Comparison of ENCODE assay signal across 20 cellular contexts in the genomic region with DNA sequence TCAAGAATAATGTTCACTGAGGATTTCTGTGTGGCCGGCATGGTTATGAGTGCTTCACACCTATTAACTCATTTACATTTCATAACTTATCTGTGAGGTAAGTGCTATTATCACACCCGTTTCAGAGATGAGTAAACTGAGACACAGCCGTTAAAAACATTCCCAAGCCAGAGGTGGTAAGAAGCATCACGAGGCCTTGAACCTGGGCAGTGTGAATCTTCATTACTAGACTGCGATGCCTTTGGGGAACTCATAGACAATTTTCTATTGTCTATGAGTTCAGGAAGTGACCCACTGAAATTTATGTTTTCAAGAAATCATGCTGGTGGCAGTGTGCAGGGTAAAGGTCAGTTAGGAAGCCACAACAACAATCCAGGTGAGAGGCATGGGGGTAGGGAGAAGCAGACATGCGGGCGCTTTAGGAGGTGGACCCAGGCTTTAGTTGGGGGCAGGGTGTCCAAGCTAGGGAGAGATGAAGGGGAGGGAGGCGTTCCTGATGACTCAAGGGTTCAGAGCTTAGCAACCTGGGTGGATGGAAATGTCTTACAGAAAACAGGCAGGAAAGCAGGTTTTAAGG. TPM values are rescaled to one million over a fixed set of nuclear protein-coding genes. Genes with fewer than 3 reads are reported as not detected.
DNase-seq lines count a peak whose midpoint lies in the region; ATAC-seq, FAIRE-seq and TF ChIP-seq lines count a peak whose summit lies in the region.
"Had no signal": no experiment of that assay in that cellular context is flagged by ENCODE, and none has a peak within 500 bp of the region (broad histone marks: within the 10 kb centered on the region; RNA-seq: fewer than 3 reads in every experiment).

No MANE protein-coding gene starts in this region.

- H3K79me2 ChIP-seq in GM12878 (ENCODE audit: control insufficient read depth, insufficient read depth, low read length) (no peaks in the 10 kb centered on the region), HepG2 (ENCODE audit: insufficient read depth, low read length) (no peaks in the 10 kb centered on the region)

- BruUV-seq in GM12878 (replicated peaks; lab: Mats Ljungman, UMichigan) (no TSS peak), HepG2 (replicated peaks; lab: Mats Ljungman, UMichigan) (no TSS peak)

- RAD21 ChIA-PET in GM12878 (lab: Charles Lee; ENCODE audit: unreplicated experiment) = interaction anchor here (0.5 to 13.6 kb wide), 12 partner anchors 12 to 1416 kb away, joined by 3 to 232 read pairs (median 8); a partner anchor contains a TSS

- peaks cover 66% of the 10 kb centered on the region for H3K4me1 ChIP-seq in A549
- no peaks in the 10 kb centered on the region for H3K4me1 ChIP-seq in GM12878 (ENCODE audit: control insufficient read depth, insufficient read depth, low read length)
- peaks cover 23% of the 10 kb centered on the region for H3K4me1 ChIP-seq in HepG2 (ENCODE audit: insufficient read depth, low read length)

- H3K4me3 ChIP-seq in A549 (no peak overlapping the region), GM12878 (no peak overlapping the region), HepG2 (replicated peaks in 1 of 3; ENCODE audit: insufficient read depth in 1 of 3, low read depth in 2 of 3, low read length in 3 of 3) (no peak overlapping the region)

- POLR2A ChIA-PET in A549 (lab: Yijun Ruan, JAX) = no interaction called here
- POLR2A ChIA-PET in GM12878 (lab: Charles Lee) = interaction anchor here (0.7 to 8.5 kb wide), 13 partner anchors 13 to 441 kb away, joined by 3 to 155 read pairs (median 8); a partner anchor contains a TSS
- POLR2A ChIA-PET in HepG2 (lab: Yijun Ruan, JAX) = no interaction called here

- CTCF ChIA-PET in A549 (lab: Yijun Ruan, JAX) = no interaction called here
- CTCF ChIA-PET in GM12878 (lab: Yijun Ruan, JAX) = interaction anchor here (1.1 to 6.7 kb wide), 9 partner anchors 9 to 49 kb away, joined by 4 to 104 read pairs (median 9); no protein-coding TSS in a partner anchor
- CTCF ChIA-PET in HepG2 (lab: Yijun Ruan, JAX; ENCODE audit: low intra/inter-chr PET ratio, low total read pairs) = no interaction called here

- in situ Hi-C loops in GM12878 (cut with MboI) (no loop called here), HepG2 (cut with HindIII; ENCODE audit: extremely low pct_ligation_motif_present, low pct_unique_long_range_greater_than_20kb) (no loop called here)

- H4K20me1 ChIP-seq in GM12878 (ENCODE audit: control insufficient read depth, insufficient read depth) (no peaks in the 10 kb centered on the region), HepG2 (ENCODE audit: insufficient read depth, low read length) (no peaks in the 10 kb centered on the region)

- peak in 1 of 2 experiments; percentile 51; a peak in 3 of 6 replicates for ATAC-seq in A549
- ATAC-seq in GM12878 = peak; percentile 71
- peak; percentile 51 for ATAC-seq in HepG2
- no peak for ATAC-seq in HG02571 (IDR thresholded peaks at IDR 0.05; ENCODE audit: unreplicated experiment)
- ATAC-seq in HG03432 (IDR thresholded peaks at IDR 0.05; ENCODE audit: unreplicated experiment) = no peak
- ATAC-seq: activated CD8-positive, alpha-beta T cell treated with anti-CD3 and anti-CD28 coated beads, Interleukin-2, amount 10 ng/mL, durations not matched to agents 7 days and 5 days; esophagus mucosa had no signal

- H3K27ac ChIP-seq in A549 (peak overlapping the region in 1 of 2 experiments; percentile 60; a peak in 3 of 6 replicates), GM12878 (ENCODE audit: control insufficient read depth, insufficient read depth) (no peak overlapping the region), HepG2 (ENCODE audit: extremely low read length, insufficient read depth, low read length) (no peak overlapping the region)

- no peak for TF ChIP-seq RAD21 in A549 (conservative IDR thresholded peaks at IDR 0.05 in 1 of 2, IDR thresholded peaks at IDR 0.05 in 1 of 2)
- TF ChIP-seq RAD21 in GM12878 (IDR thresholded peaks at IDR 0.05; ENCODE audit: insufficient read depth, low read depth, low read length) = no peak
- no peak for TF ChIP-seq RAD21 in HepG2 (CRISPR knock-in tag; IDR thresholded peaks at IDR 0.05)

- no peaks in the 10 kb centered on the region for H3K27me3 Mint-ChIP-seq in HFFc6 (ENCODE audit: insufficient read depth)

- no peak overlapping the region for H3K4me3 Mint-ChIP-seq in HFFc6
- H3K4me3 Mint-ChIP-seq: activated CD8-positive, alpha-beta T cell treated with anti-CD3 and anti-CD28 coated beads, Interleukin-2, amount 10 ng/mL, durations not matched to agents 7 days and 5 days; CD4-positive, alpha-beta T cell; neural crest cell; T-helper 1 cell treated with Interleukin-12 subunit alpha and Interleukin-12 subunit beta and Interleukin-4 antibody, amounts not matched to agents 30 μg/mL and 1 μg/mL, for 36 hours had no signal

- no peak for DNase-seq in A549 (ENCODE audit: low read depth in 1 of 2, low spot score in 1 of 2)
- no peak for DNase-seq in HFFc6
- DNase-seq in GM12878 (ENCODE audit: low read depth, low spot score) = no peak
- DNase-seq in HepG2 (ENCODE audit: low spot score) = peak; percentile 22
- no peak for DNase-seq in midbrain (lab: John Stamatoyannopoulos, UW)
- no peak for DNase-seq in cerebellar nuclear complex (lab: John Stamatoyannopoulos, UW)
- DNase-seq: activated CD4-positive, CD25-positive, alpha-beta regulatory T cell; activated CD8-positive, alpha-beta T cell treated with anti-CD3 and anti-CD28 coated beads, Interleukin-2, amount 10 ng/mL, durations not matched to agents 7 days and 5 days; CD4-positive, alpha-beta T cell; DMS79 treated with DMSO at 0.1 percent for 48 hours; KBM-7; NCI-H1048; NCI-H2081 treated with DMSO at 0.1 percent for 48 hours; NCI-H510A treated with DMSO at 0.1 percent for 48 hours; SHP77 had no signal

- H3K4me2 ChIP-seq in A549 (peak overlapping the region; percentile 49), GM12878 (ENCODE audit: control insufficient read depth, insufficient read depth) (no peak overlapping the region), HepG2 (ENCODE audit: low read depth, low read length) (no peak overlapping the region)

- WGBS in A549 (ENCODE audit: missing lambda C conversion rate) = 82% methylated on average over 8 of the region's 8 CpGs
- 41% methylated on average over 8 of the region's 8 CpGs for WGBS in GM12878 (ENCODE audit: insufficient coverage, insufficient replicate concordance, low lambda C conversion rate, missing lambda C conversion rate)
- 31% methylated on average over 8 of the region's 8 CpGs for WGBS in HepG2 (ENCODE audit: low lambda C conversion rate)

- peak overlapping the region; percentile 34 for H3K27ac Mint-ChIP-seq in HFFc6
- H3K27ac Mint-ChIP-seq: activated CD8-positive, alpha-beta T cell treated with anti-CD3 and anti-CD28 coated beads, Interleukin-2, amount 10 ng/mL, durations not matched to agents 7 days and 5 days; CD4-positive, alpha-beta T cell; T-helper 1 cell treated with Interleukin-12 subunit alpha and Interleukin-12 subunit beta and Interleukin-4 antibody, amounts not matched to agents 30 μg/mL and 1 μg/mL, for 36 hours had no signal

- peaks cover 22% of the 10 kb centered on the region for H3K36me3 Mint-ChIP-seq in HFFc6 (ENCODE audit: low read depth)

- peaks cover 57% of the 10 kb centered on the region for H3K4me1 Mint-ChIP-seq in HFFc6 (ENCODE audit: low read depth)
- H3K4me1 Mint-ChIP-seq: neural crest cell had no signal

- TF ChIP-seq EP300 in A549 (IDR thresholded peaks at IDR 0.05) = no peak
- no peak for TF ChIP-seq EP300 in GM12878 (IDR thresholded peaks at IDR 0.05; ENCODE audit: borderline replicate concordance in 1 of 2, control insufficient read depth in 1 of 2, low read depth in 2 of 2, low read length in 2 of 2)
- no peak for TF ChIP-seq EP300 in HepG2 (IDR thresholded peaks at IDR 0.05; ENCODE audit: low read depth in 2 of 2, low read length in 2 of 2)
- no peak for TF ChIP-seq EP300 in HepG2 (CRISPR knock-in tag; IDR thresholded peaks at IDR 0.05; ENCODE audit: borderline replicate concordance)

- no peaks in the 10 kb centered on the region for H3K9me3 Mint-ChIP-seq in HFFc6
- H3K9me3 Mint-ChIP-seq: CD4-positive, alpha-beta T cell; neural crest cell; T-helper 1 cell treated with Interleukin-12 subunit alpha and Interleukin-12 subunit beta and Interleukin-4 antibody, amounts not matched to agents 30 μg/mL and 1 μg/mL, for 36 hours had no signal

- TF ChIP-seq CTCF in A549 (IDR thresholded peaks at IDR 0.05) = no peak
- TF ChIP-seq CTCF in HFFc6 (IDR thresholded peaks at IDR 0.05) = no peak
- no peak for TF ChIP-seq CTCF in GM12878 (IDR thresholded peaks at IDR 0.05 in 2 of 3, conservative IDR thresholded peaks at IDR 0.05 in 1 of 3; ENCODE audit: control insufficient read depth in 2 of 3, extremely low read depth in 1 of 3, insufficient read depth in 1 of 3, low read depth in 3 of 3, low read length in 3 of 3)
- no peak for TF ChIP-seq CTCF in HepG2 (CRISPR knock-in tag; IDR thresholded peaks at IDR 0.05)

- FAIRE-seq in A549 (lab: Jason Lieb, UNC) = no peak
- FAIRE-seq in GM12878 (lab: Jason Lieb, UNC) = no peak
- FAIRE-seq in HepG2 (lab: Jason Lieb, UNC) = no peak

- H3K36me3 ChIP-seq in GM12878 (ENCODE audit: control insufficient read depth in 2 of 2, insufficient read depth in 2 of 2, low read length in 1 of 2) = no peaks in the 10 kb centered on the region
- no peaks in the 10 kb centered on the region for H3K36me3 ChIP-seq in HepG2 (replicated peaks in 1 of 2; ENCODE audit: control insufficient read depth in 1 of 2, insufficient read depth in 2 of 2, low read length in 2 of 2)

- SMC1A ChIA-PET in GM12878 (lab: Charles Lee; ENCODE audit: uncharacterized antibody, unreplicated experiment) = interaction anchor here (0.9 to 47.8 kb wide), 15 partner anchors 7 to 257 kb away, joined by 3 to 1058 read pairs (median 7); a partner anchor contains a TSS

- H3K9ac ChIP-seq in GM12878 (ENCODE audit: control insufficient read depth, insufficient read depth, low read length) (no peak overlapping the region), HepG2 (ENCODE audit: insufficient read depth, low read depth, low read length) (no peak overlapping the region)

- H2AFZ ChIP-seq in GM12878 (ENCODE audit: control insufficient read depth, low read depth, low read length) (no peak overlapping the region), HepG2 (ENCODE audit: low read length) (no peak overlapping the region)

- TF ChIP-seq POLR2A in A549 (IDR thresholded peaks at IDR 0.05; ENCODE audit: low read length) = no peak
- no peak for TF ChIP-seq POLR2A in GM12878 (IDR thresholded peaks at IDR 0.05; ENCODE audit: low read depth, low read length)
- no peak for TF ChIP-seq POLR2A in HepG2 (IDR thresholded peaks at IDR 0.05; ENCODE audit: insufficient read depth in 1 of 2, low read depth in 2 of 2, low read length in 2 of 2)

- H3K27me3 ChIP-seq in GM12878 (replicated peaks in 1 of 2; ENCODE audit: control insufficient read depth in 2 of 2, insufficient read depth in 2 of 2, low read length in 1 of 2) = no peaks in the 10 kb centered on the region; a peak in 1 of 4 replicates
- no peaks in the 10 kb centered on the region for H3K27me3 ChIP-seq in HepG2 (ENCODE audit: control insufficient read depth in 1 of 2, insufficient read depth in 2 of 2, low read length in 2 of 2)

- intact Hi-C loops in GM12878 (cut with micrococcal nuclease; ENCODE audit: unreplicated experiment) = no loop called here
- intact Hi-C loops in HepG2 (cut with micrococcal nuclease; ENCODE audit: unreplicated experiment) = no loop called here

- H3K9me3 ChIP-seq in A549 = no peaks in the 10 kb centered on the region
- no peaks in the 10 kb centered on the region for H3K9me3 ChIP-seq in GM12878 (replicated peaks; ENCODE audit: control insufficient read depth, insufficient read depth, low read length)
- H3K9me3 ChIP-seq in HepG2 (ENCODE audit: low read length) = no peaks in the 10 kb centered on the region

RNA-seq across cellular contexts. Expression of a gene that starts 14.5 kb away (rescaled TPM):
- polyA plus RNA-seq in A549 (2011; rRNA removed) (104 and 132 TPM in 2 replicates), A549 (2017; fragmentation: RNase III; extraction: RNeasy Plus Mini Kit Qiagen cat#74134 plus additional on column Dnase treatment) (91.4 to 96.1 TPM (median 91.8 TPM) in 3 replicates), GM12878 (2011; rRNA removed) (32.8 and 48.5 TPM in 2 replicates), GM12878 (2014; fragmentation: Illumina TruSeq; extraction: Trizol) (0.51 and 0.55 TPM in 2 replicates), GM12878 (2014; fragmentation: Nextera tagmentation; extraction: Ambion mirVana) (under 1 TPM; 0.22 to 0.27 TPM), GM12878 (2014; rRNA removed) (0.25 and 0.27 TPM in 2 replicates), GM12878 (2016; fragmentation: Nextera tagmentation; extraction: Ambion mirVana) (under 1 TPM; 0.50 to 0.79 TPM), HepG2 (2011; rRNA removed) (0.11 and 0.17 TPM in 2 replicates)
- polyA plus RNA-seq in A549 (2012; cell fraction: cytosol; rRNA removed) = 24.7 and 29.7 TPM in 2 replicates
- 9.3 and 20.2 TPM in 2 replicates for polyA plus RNA-seq in A549 (2012; cell fraction: nucleus; rRNA removed)
- polyA minus RNA-seq in A549 (2011; rRNA and poly(A)+ RNA removed) = 55.8 and 55.9 TPM in 2 replicates
- 100 to 1,000 TPM; 172 to 229 (median 198) TPM for total RNA-seq in HFFc6 (2021; fragmentation: NEBNext Ultra II Directional; extraction: Animal tissue kit (Norgen Biotek cat#: 25700))
- 4.2 and 4.4 TPM in 2 replicates for total RNA-seq in GM12878 (2013; cell fraction: nucleolus; rRNA removed)
- total RNA-seq in GM12878 (2014; rRNA removed) (0.27 and 0.28 TPM in 2 replicates), GM12878 (2014; rRNA removed; fragmentation: Illumina TruSeq; extraction: Trizol) (0.31 and 0.32 TPM in 2 replicates), GM12878 (2021) (0.38 and 0.43 TPM in 2 replicates), HepG2 (2016; rRNA removed; fragmentation: Illumina TruSeq; extraction: Trizol) (0.11 and 0.17 TPM in 2 replicates)
- 0.09 TPM for polyA plus RNA-seq in GM12878 (2011; ENCODE audit: low read depth)
- polyA plus RNA-seq in GM12878 (2011; cell fraction: cytosol; rRNA removed) = 10.5 and 14.8 TPM in 2 replicates
- polyA plus RNA-seq in GM12878 (2011; cell fraction: nucleus; rRNA removed) = 12.2 and 16.1 TPM in 2 replicates
- polyA plus RNA-seq in GM12878 (2012) = 0.15 and 0.20 TPM in 2 replicates
- polyA minus RNA-seq in GM12878 (2011; rRNA and poly(A)+ RNA removed) = 20.8 and 23.3 TPM in 2 replicates
- polyA minus RNA-seq in GM12878 (2011; cell fraction: cytosol; rRNA and poly(A)+ RNA removed) = 7.5 and 7.6 TPM in 2 replicates
- polyA minus RNA-seq in GM12878 (2011; cell fraction: nucleus; rRNA and poly(A)+ RNA removed) = 16.4 and 27.7 TPM in 2 replicates
- total RNA-seq in HepG2 (2016; cell fraction: cytosol; rRNA removed; fragmentation: Illumina TruSeq; extraction: Trizol; ENCODE audit: low read depth) = not detected in 2 replicates
- 0.06 and 0.21 TPM in 2 replicates for total RNA-seq in HepG2 (2016; cell fraction: insoluble cytoplasmic fraction; rRNA removed; fragmentation: Illumina TruSeq; extraction: Trizol)
- 0.12 TPM in 1 of 2 replicates, not detected in the other for total RNA-seq in HepG2 (2016; cell fraction: membrane; rRNA removed; fragmentation: Illumina TruSeq; extraction: Trizol)
- total RNA-seq in HepG2 (2016; cell fraction: nucleus; rRNA removed; fragmentation: Illumina TruSeq; extraction: Trizol) = 0.09 TPM in 1 of 2 replicates, not detected in the other
- polyA plus RNA-seq in HepG2 (2011; cell fraction: cytosol; rRNA removed) = 0.03 and 0.09 TPM in 2 replicates
- 0.06 and 0.12 TPM in 2 replicates for polyA plus RNA-seq in HepG2 (2011; cell fraction: nucleus; rRNA removed)
- polyA plus RNA-seq in HepG2 (2012) = 0.03 and 0.12 TPM in 2 replicates
- polyA plus RNA-seq in HepG2 (2016; cell fraction: cytosol; fragmentation: Illumina TruSeq; extraction: Trizol; ENCODE audit: low read depth) = not detected in 2 replicates
- 0.17 and 0.32 TPM in 2 replicates for polyA plus RNA-seq in HepG2 (2016; cell fraction: insoluble cytoplasmic fraction; fragmentation: Illumina TruSeq; extraction: Trizol; ENCODE audit: low read depth)
- polyA plus RNA-seq in HepG2 (2016; cell fraction: membrane; fragmentation: Illumina TruSeq; extraction: Trizol; ENCODE audit: low read depth) = 0.09 TPM in 1 of 2 replicates, not detected in the other
- not detected in 2 replicates for polyA plus RNA-seq in HepG2 (2016; cell fraction: nucleus; fragmentation: Illumina TruSeq; extraction: Trizol; ENCODE audit: insufficient read depth, low read depth)
- 0.14 and 32.5 TPM in 2 replicates for polyA minus RNA-seq in HepG2 (2011; rRNA and poly(A)+ RNA removed; ENCODE audit: low replicate concordance)
- polyA minus RNA-seq in HepG2 (2011; cell fraction: cytosol; rRNA and poly(A)+ RNA removed) = 0.18 and 0.40 TPM in 2 replicates
- 0.50 TPM in 1 of 2 replicates, not detected in the other for polyA minus RNA-seq in HepG2 (2011; cell fraction: nucleus; rRNA and poly(A)+ RNA removed)
- total RNA-seq: activated CD8-positive, alpha-beta T cell treated with anti-CD3 and anti-CD28 coated beads, Interleukin-2, amount 10 ng/mL, durations not matched to agents 7 days and 5 days; CD4-positive, alpha-beta T cell had no signal

Comparison
In these comparisons a context has a peak if more than half of its experiments do, and no peak if none do; other contexts are left out.
1. ATAC-seq: peak in GM12878 (single experiment) and HepG2 (single experiment); none in HG02571 (single experiment) and HG03432 (single experiment).
2. RNA of a gene that starts 14.5 kb away (total RNA-seq): 172 to 229 TPM in HFFc6; 0.27 to 4.4 TPM in GM12878 and 0.06 to 0.21 TPM in HepG2; every median in the first group is over 10 times any median in the second.